9 cellular contexts compared by ENCODE assay signal in genomic region chr20:46362931-46363872, GRCh38. TPM values are rescaled to one million over a fixed set of nuclear protein-coding genes. Genes with fewer than 3 reads are reported as not detected.
DNase-seq lines count a peak whose midpoint lies in the region; ATAC-seq and TF ChIP-seq lines count a peak whose summit lies in the region.
"Had no signal": no experiment of that assay in that cellular context is flagged by ENCODE, and none has a peak within 500 bp of the region (broad histone marks: within the 10 kb centered on the region; RNA-seq: fewer than 3 reads in every experiment).

No MANE protein-coding gene starts in this region.

- H3K36me3 Mint-ChIP-seq in Caco-2 (ENCODE audit: insufficient read depth, unreplicated experiment) (peaks cover 48% of the 10 kb centered on the region), HFFc6 (ENCODE audit: low read depth) (peaks cover 27% of the 10 kb centered on the region), glutamatergic neuron (ENCODE audit: unreplicated experiment) (no peaks in the 10 kb centered on the region)
- H3K36me3 Mint-ChIP-seq in stimulated activated naive B cell treated with anti-CD40 and anti-IgM and Interleukin-4, amounts not matched to agents 10 μg/mL and 1 μg/mL and 100 μg/mL, for 72 hours: peaks cover 48 to 59% of the 10 kb centered on the region in 2 donors

- TSS peak; percentile 74 for BruUV-seq in Caco-2 (replicated peaks; lab: Mats Ljungman, UMichigan)

- H3K27me3 Mint-ChIP-seq in Caco-2 (ENCODE audit: insufficient read depth, unreplicated experiment) (no peaks in the 10 kb centered on the region), HFFc6 (ENCODE audit: insufficient read depth) (no peaks in the 10 kb centered on the region; the same call in 1 of the 2 replicates), glutamatergic neuron (ENCODE audit: unreplicated experiment) (peaks cover 1% of the 10 kb centered on the region)
- H3K27me3 Mint-ChIP-seq in stimulated activated naive B cell treated with anti-CD40 and anti-IgM and Interleukin-4, amounts not matched to agents 10 μg/mL and 1 μg/mL and 100 μg/mL, for 72 hours: no peaks in the 10 kb centered on the region

- intact Hi-C loops in Caco-2 (cut with micrococcal nuclease; ENCODE audit: unreplicated experiment): loop anchor here (1.0 to 5.0 kb wide), 3 partner anchors 9 to 56 kb away; partner anchors contain the start of gene CDH22

- H3K36me3 ChIP-seq in Caco-2 (ENCODE audit: control insufficient read depth, insufficient read depth, low read length) (peaks cover 5% of the 10 kb centered on the region), SK-N-MC (ENCODE audit: insufficient read depth, low read length) (no peaks in the 10 kb centered on the region; the same call in 1 of the 2 replicates)

- H3K9me3 Mint-ChIP-seq in Caco-2 (ENCODE audit: unreplicated experiment) (no peaks in the 10 kb centered on the region), HFFc6 (no peaks in the 10 kb centered on the region), glutamatergic neuron (ENCODE audit: unreplicated experiment) (peaks cover 5% of the 10 kb centered on the region)
- no peaks in the 10 kb centered on the region for H3K9me3 Mint-ChIP-seq in stimulated activated naive B cell treated with anti-CD40 and anti-IgM and Interleukin-4, amounts not matched to agents 10 μg/mL and 1 μg/mL and 100 μg/mL, for 72 hours

- H3K4me1 Mint-ChIP-seq in Caco-2 (ENCODE audit: low read depth, unreplicated experiment) (peaks cover 14% of the 10 kb centered on the region), HFFc6 (ENCODE audit: low read depth) (peaks cover 44% of the 10 kb centered on the region), glutamatergic neuron (ENCODE audit: low read depth, unreplicated experiment) (peaks cover 26% of the 10 kb centered on the region)
- peaks cover 52 to 58% of the 10 kb centered on the region in 2 donors for H3K4me1 Mint-ChIP-seq in stimulated activated naive B cell treated with anti-CD40 and anti-IgM and Interleukin-4, amounts not matched to agents 10 μg/mL and 1 μg/mL and 100 μg/mL, for 72 hours

- DNase-seq in Caco-2: no peak
- DNase-seq in HFFc6: no peak
- no peak for DNase-seq in SK-N-MC (ENCODE audit: low read depth, low spot score)
- no peak for DNase-seq in glutamatergic neuron
- no peak for DNase-seq in stimulated activated naive B cell treated with anti-CD40 and anti-IgM and Interleukin-4, amounts not matched to agents 10 μg/mL and 1 μg/mL and 100 μg/mL, for 72 hours
- no peak for DNase-seq in cerebellum (ENCODE audit: low spot score)
- DNase-seq in EL: no peak
- DNase-seq in OCI-M2 (lab: John Stamatoyannopoulos, UW; ENCODE audit: unreplicated experiment): no peak

- H3K4me3 Mint-ChIP-seq in Caco-2 (ENCODE audit: unreplicated experiment) (peak overlapping the region; percentile 88), HFFc6 (peak overlapping the region; percentile 99), glutamatergic neuron (ENCODE audit: unreplicated experiment) (peak overlapping the region; percentile 99)
- peak overlapping the region; percentile 90 to 91 for H3K4me3 Mint-ChIP-seq in stimulated activated naive B cell treated with anti-CD40 and anti-IgM and Interleukin-4, amounts not matched to agents 10 μg/mL and 1 μg/mL and 100 μg/mL, for 72 hours

- H3K9me3 ChIP-seq in Caco-2: no peaks in the 10 kb centered on the region
- H3K9me3 ChIP-seq in SK-N-MC (ENCODE audit: low read depth, low read length): no peaks in the 10 kb centered on the region

- POLR2A ChIA-PET in Caco-2 (lab: Charles Lee): interaction anchor here (0.5 to 1.9 kb wide), 13 partner anchors 8 to 1478 kb away, joined by 3 to 51 read pairs (median 5); partner anchors contain the start of genes ELMO2 and YWHAB

- peak in 1 of 2 donors; percentile 1 for ATAC-seq in stimulated activated naive B cell treated with anti-CD40 and anti-IgM and Interleukin-4, amounts not matched to agents 10 μg/mL and 1 μg/mL and 100 μg/mL, for 72 hours (replicated peaks)

- H3K4me1 ChIP-seq in Caco-2: peaks cover 11% of the 10 kb centered on the region

- TF ChIP-seq CTCF in Caco-2 (IDR thresholded peaks at IDR 0.05; ENCODE audit: insufficient read depth in 1 of 2, low read depth in 1 of 2, low read length in 1 of 2, severe bottlenecking in 1 of 2, unreplicated experiment in 1 of 2) (no peak), HFFc6 (IDR thresholded peaks at IDR 0.05) (no peak), glutamatergic neuron (IDR thresholded peaks at IDR 0.05; ENCODE audit: partially characterized antibody, unreplicated experiment) (no peak)

- no peaks in the 10 kb centered on the region for H3K27me3 ChIP-seq in Caco-2 (replicated peaks; ENCODE audit: control insufficient read depth, insufficient read depth, low read length)

- CTCF ChIA-PET in Caco-2 (lab: Charles Lee): interaction anchor here (1.1 to 3.3 kb wide), 6 partner anchors 7 to 56 kb away, joined by 5 to 13 read pairs (median 8); partner anchors contain the start of gene ELMO2

- H3K27ac Mint-ChIP-seq in Caco-2 (ENCODE audit: unreplicated experiment) (peak overlapping the region; percentile 83), HFFc6 (peak overlapping the region; percentile 95), glutamatergic neuron (ENCODE audit: unreplicated experiment) (peak overlapping the region; percentile 76)
- peak overlapping the region; percentile 88 for H3K27ac Mint-ChIP-seq in stimulated activated naive B cell treated with anti-CD40 and anti-IgM and Interleukin-4, amounts not matched to agents 10 μg/mL and 1 μg/mL and 100 μg/mL, for 72 hours

- H3K27ac ChIP-seq in SK-N-MC: no peak overlapping the region

- H3K4me3 ChIP-seq in Caco-2 (ENCODE audit: low read depth, low read length) (peak overlapping the region; percentile 86), SK-N-MC (peak overlapping the region; percentile 92)

- peak overlapping the region; percentile 96 for H3K9ac ChIP-seq in SK-N-MC (ENCODE audit: insufficient read length)

RNA-seq across cellular contexts. Expression of gene ELMO2, which starts 43.2 kb away (rescaled TPM):
- 75.0 and 82.4 TPM in 2 replicates for total RNA-seq in Caco-2 (2022)
- 10 to 100 TPM; 39.3 to 48.0 (median 44.3) TPM for total RNA-seq in HFFc6 (2021; fragmentation: NEBNext Ultra II Directional; extraction: Animal tissue kit (Norgen Biotek cat#: 25700))
- 60.3 TPM for total RNA-seq in glutamatergic neuron (ENCODE audit: unreplicated experiment)
- 57.5 TPM for total RNA-seq in cerebellum

RNA-seq across cellular contexts. Expression of gene CDH22, which starts 54.9 kb away (rescaled TPM):
- total RNA-seq in Caco-2 (2022) (0.11 TPM in 1 of 2 replicates, not detected in the other), glutamatergic neuron (ENCODE audit: unreplicated experiment) (7.9 TPM), cerebellum (3.1 TPM)
- not detected for total RNA-seq in HFFc6 (2021; fragmentation: NEBNext Ultra II Directional; extraction: Animal tissue kit (Norgen Biotek cat#: 25700))
- total RNA-seq: HT1080 had no signal
